9 cellular contexts compared by ENCODE assay signal in genomic region chr17:49388290-49388640, GRCh38. TPM values are rescaled to one million over a fixed set of nuclear protein-coding genes. Genes with fewer than 3 reads are reported as not detected.
DNase-seq lines count a peak whose midpoint lies in the region; ATAC-seq and TF ChIP-seq lines count a peak whose summit lies in the region.
"Had no signal": no experiment of that assay in that cellular context is flagged by ENCODE, and none has a peak within 500 bp of the region (broad histone marks: within the 10 kb centered on the region; RNA-seq: fewer than 3 reads in every experiment).

No MANE protein-coding gene starts in this region.

- in situ Hi-C loops in HAP-1 (cut with MboI; ENCODE audit: low sequenced_read_pairs): loop anchor here (25.0 kb wide), 1 partner anchor 201 kb away; no protein-coding TSS in a partner anchor

- peak overlapping the region; percentile 63 to 77 for H3K4me3 Mint-ChIP-seq in CD14-positive monocyte

- peaks cover 0 to 2% of the 10 kb centered on the region in 2 donors for H3K36me3 Mint-ChIP-seq in CD14-positive monocyte

- H3K27ac Mint-ChIP-seq in CD14-positive monocyte: peak overlapping the region; percentile 73 to 99 (median 83)

- H3K4me1 ChIP-seq in HAP-1: peaks cover 7% of the 10 kb centered on the region

- peaks cover 0 to 2% (median 1%) of the 10 kb centered on the region in 3 donors for H3K27me3 Mint-ChIP-seq in CD14-positive monocyte (ENCODE audit: low read depth in 3 of 3)

- peaks cover 0 to 4% (median 0%) of the 10 kb centered on the region in 7 donors for H3K9me3 Mint-ChIP-seq in CD14-positive monocyte

- TF ChIP-seq CTCF in CD14-positive monocyte (IDR thresholded peaks at IDR 0.05): no peak

- ATAC-seq in Right ventricle myocardium superior (ENCODE audit: poor library complexity) (no peak), GM21576 (IDR thresholded peaks at IDR 0.05; ENCODE audit: unreplicated experiment) (no peak)

- no peak overlapping the region for H3K4me3 ChIP-seq in HAP-1

- peaks cover 55% of the 10 kb centered on the region for H3K4me1 Mint-ChIP-seq in CD14-positive monocyte

- H3K27me3 ChIP-seq in HAP-1 (ENCODE audit: low read depth): no peaks in the 10 kb centered on the region

- intact Hi-C loops in CD14-positive monocyte (cut with micrococcal nuclease): no loop called here
- intact Hi-C loops in Right ventricle myocardium superior (cut with DNase I): no loop called here

- DNase-seq in CD14-positive monocyte (ENCODE audit: low spot score): no peak
- peak; percentile 39 for DNase-seq in NOMO-1 treated with dmso at 0.1 percent for 144 hours (lab: John Stamatoyannopoulos, UW; ENCODE audit: unreplicated experiment)
- DNase-seq in central memory CD4-positive, alpha-beta T cell: peak; percentile 66
- no peak for DNase-seq in Right ventricle myocardium superior
- DNase-seq in HUDEP-2 (lab: John Stamatoyannopoulos, UW; ENCODE audit: unreplicated experiment in 76 of 76): no peak
- no peak for DNase-seq in HAP-1 (ENCODE audit: low spot score in 2 of 2)
- DNase-seq: DND-41 had no signal

- no peaks in the 10 kb centered on the region for H3K9me3 ChIP-seq in HAP-1

- no peaks in the 10 kb centered on the region for H3K36me3 ChIP-seq in HAP-1 (replicated peaks)

- peak; percentile 39 for TF ChIP-seq POLR2A in GM19099 (IDR thresholded peaks at IDR 0.05; ENCODE audit: extremely low read depth, insufficient read length, low read depth)

RNA-seq across cellular contexts. Expression of gene ZNF652, which starts 26.2 kb away (rescaled TPM):
- polyA plus RNA-seq in CD14-positive monocyte: 10 to 100 TPM; 16.9 to 19.8 TPM
- total RNA-seq in Right ventricle myocardium superior: 18.6 TPM

RNA-seq across cellular contexts. Expression of gene PHB1, which starts 26.4 kb away (rescaled TPM):
- polyA plus RNA-seq in CD14-positive monocyte: 10 to 100 TPM; 83.9 to 89.2 TPM
- 236 TPM for total RNA-seq in Right ventricle myocardium superior

Comparison
In these comparisons a context has a peak if more than half of its experiments do, and no peak if none do; other contexts are left out.
1. DNase-seq: peak in NOMO-1 treated with dmso at 0.1 percent for 144 hours (single experiment) and central memory CD4-positive, alpha-beta T cell (single experiment); none in CD14-positive monocyte (single experiment), Right ventricle myocardium superior (single experiment), HUDEP-2 (0 of 76) and HAP-1 (0 of 2).